Comparison of ENCODE assay signal across 25 cellular contexts in the genomic region with DNA sequence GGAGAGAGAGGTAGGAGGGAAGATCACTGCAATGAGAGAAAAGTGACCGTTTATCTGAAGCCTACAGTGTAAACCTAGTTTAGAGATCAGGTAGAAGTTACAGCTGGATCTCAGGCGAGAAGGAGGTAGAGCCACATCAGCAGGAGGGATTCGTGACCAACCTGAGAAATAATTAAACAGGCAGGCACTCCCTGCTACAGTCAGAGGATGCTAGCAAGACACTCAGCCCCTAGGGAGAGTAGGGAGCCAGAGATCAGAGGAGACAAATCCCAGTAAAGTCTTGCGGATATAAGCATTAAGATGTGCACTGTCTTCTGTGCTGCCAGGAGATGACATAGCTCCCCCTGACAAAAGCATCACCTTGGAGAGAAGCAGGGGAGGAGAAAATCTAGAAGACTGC.
A peak's percentile ranks its signal among the peaks of the same experiment; 100 is the strongest.
DNase-seq lines count a peak whose midpoint lies in the region; ATAC-seq and TF ChIP-seq lines count a peak whose summit lies in the region.
"Had no signal": no experiment of that assay in that cellular context is flagged by ENCODE, and none has a peak within 500 bp of the region (broad histone marks: within the 10 kb centered on the region; RNA-seq: fewer than 3 reads in every experiment).

No MANE protein-coding gene starts in this region.

- DNase-seq in Caki2 (ENCODE audit: low read depth) (peak; percentile 70), H7 (peak; percentile 11), WTC11 (ENCODE audit: low spot score) (no peak), mesendoderm (peak; percentile 33), NCI-H146 (lab: John Stamatoyannopoulos, UW) (no peak), ecto neural progenitor cell (ENCODE audit: low spot score) (no peak)
- DNase-seq: CD4-positive, alpha-beta T cell; COR-L47; DMS153; MM.1S; NCI-H1092 treated with DMSO at 0.1 percent for 48 hours; NCI-H1436 treated with DMSO at 0.1 percent for 48 hours; NCI-H2029 treated with DMSO at 0.1 percent for 48 hours; NCI-H2171; NCI-H524 treated with DMSO at 0.1 percent for 48 hours; SIG-M5; T-cell had no signal

- H3K9ac ChIP-seq in mesendoderm (ENCODE audit: low read length) = no peak overlapping the region
- H3K9ac ChIP-seq: BLaER1 had no signal

- in situ Hi-C loops in Caki2 (cut with HindIII; ENCODE audit: low pct_unique_long_range_greater_than_20kb, low sequenced_read_pairs) = no loop called here

- no peak overlapping the region for H4K8ac ChIP-seq in mesendoderm (ENCODE audit: low read depth, low read length)

- H2BK120ac ChIP-seq in mesendoderm (ENCODE audit: low read depth, low read length) = no peak overlapping the region

- no peak for TF ChIP-seq CTCF in WTC11 (IDR thresholded peaks at IDR 0.05)

- H2BK15ac ChIP-seq in mesendoderm (replicated peaks; ENCODE audit: low read depth) = no peak overlapping the region

- H3K27ac Mint-ChIP-seq in WTC11 = no peak overlapping the region; the same call in 1 of the 2 replicates
- H3K27ac Mint-ChIP-seq: CD4-positive, alpha-beta T cell; T-cell had no signal

- H4K5ac ChIP-seq in mesendoderm (ENCODE audit: low read length) = no peak overlapping the region

- H2BK5ac ChIP-seq in mesendoderm (ENCODE audit: low read length) = no peak overlapping the region

- no peak overlapping the region for H3K4ac ChIP-seq in mesendoderm (ENCODE audit: low read depth, low read length)

- no CpG with 5 or more reads among the region's 4 CpGs for WGBS in mesendoderm (ENCODE audit: extremely low coverage, insufficient coverage, low lambda C conversion rate)

- peaks cover 7% of the 10 kb centered on the region; the same call in 1 of the 2 replicates for H3K27me3 Mint-ChIP-seq in WTC11 (ENCODE audit: low read depth)
- H3K27me3 Mint-ChIP-seq: CD4-positive, alpha-beta T cell; T-cell had no signal

- H3K4me2 ChIP-seq in mesendoderm (ENCODE audit: low read length) = no peak overlapping the region
- H3K4me2 ChIP-seq: BLaER1 had no signal

- H2AK5ac ChIP-seq in mesendoderm (ENCODE audit: low read length) = no peak overlapping the region

- H3K27me3 ChIP-seq in H7 (ENCODE audit: control insufficient read depth, insufficient read depth, low read length) (no peaks in the 10 kb centered on the region), mesendoderm (ENCODE audit: insufficient read depth, low read length, poor library complexity) (no peaks in the 10 kb centered on the region)
- H3K27me3 ChIP-seq: BLaER1 had no signal

- POLR2A ChIA-PET in WTC11 (lab: Charles Lee) = no interaction called here

- no peak overlapping the region for H3K4me3 Mint-ChIP-seq in WTC11
- H3K4me3 Mint-ChIP-seq: CD4-positive, alpha-beta T cell; T-cell had no signal

- no peaks in the 10 kb centered on the region for H3K36me3 Mint-ChIP-seq in WTC11
- H3K36me3 Mint-ChIP-seq: T-cell had no signal

- H3K18ac ChIP-seq in mesendoderm (ENCODE audit: low read length) = no peak overlapping the region

- H3K4me3 ChIP-seq in H7 (ENCODE audit: insufficient read depth, low read depth, low read length) (no peak overlapping the region), mesendoderm (ENCODE audit: low read length) (no peak overlapping the region)
- H3K4me3 ChIP-seq: BLaER1, HAP-1, K562 had no signal

- H3K4me1 ChIP-seq in mesendoderm (ENCODE audit: control insufficient read depth, low read depth, low read length) = no peaks in the 10 kb centered on the region
- H3K4me1 ChIP-seq: BLaER1, HAP-1 had no signal

- CTCF ChIA-PET in WTC11 (lab: Charles Lee) = no interaction called here

- no peaks in the 10 kb centered on the region for H3K79me2 ChIP-seq in mesendoderm (ENCODE audit: control insufficient read depth, insufficient read depth, low read length)

- peak; percentile 88 for ATAC-seq in WTC11
- no peak for ATAC-seq in GM19351 (IDR thresholded peaks at IDR 0.05; ENCODE audit: unreplicated experiment)
- no peak for ATAC-seq in GM18519 (IDR thresholded peaks at IDR 0.05; ENCODE audit: low FRiP score, unreplicated experiment)
- ATAC-seq: HepG2, K562, Panc1, T-cell had no signal

- H3K9me3 Mint-ChIP-seq in WTC11 = no peaks in the 10 kb centered on the region
- H3K9me3 Mint-ChIP-seq: CD4-positive, alpha-beta T cell; T-cell had no signal

- H3K4me1 Mint-ChIP-seq in WTC11 = peaks cover 19% of the 10 kb centered on the region
- H3K4me1 Mint-ChIP-seq: T-cell had no signal

- H3K36me3 ChIP-seq in H7 (replicated peaks; ENCODE audit: control insufficient read depth, insufficient read depth, low read length) = no peaks in the 10 kb centered on the region
- H3K36me3 ChIP-seq in mesendoderm (ENCODE audit: control insufficient read depth, insufficient read depth, low read length) = no peaks in the 10 kb centered on the region
- H3K36me3 ChIP-seq: BLaER1, HAP-1 had no signal

- no peak overlapping the region for H3K27ac ChIP-seq in mesendoderm (ENCODE audit: low read depth, low read length)
- H3K27ac ChIP-seq: BLaER1, HL-60 had no signal

- H3K23ac ChIP-seq in mesendoderm (ENCODE audit: low read length) = no peak overlapping the region

- H3K56ac ChIP-seq in mesendoderm (ENCODE audit: low read length) = no peak overlapping the region

- no peaks in the 10 kb centered on the region for H3K79me1 ChIP-seq in mesendoderm (ENCODE audit: low read length)

TF ChIP-seq in WTC11, 78 proteins besides CTCF, POLR2A, EP300 and RAD21 (continues in another document):
- no peak for TF ChIP-seq FOXK1 (CRISPR knock-in tag; IDR thresholded peaks at IDR 0.05)
- TF ChIP-seq ATF6 (CRISPR knock-in tag; IDR thresholded peaks at IDR 0.05) = no peak
- no peak for TF ChIP-seq ZNF532 (CRISPR knock-in tag; IDR thresholded peaks at IDR 0.05; ENCODE audit: borderline replicate concordance)
- TF ChIP-seq CDX4 (CRISPR knock-in tag; IDR thresholded peaks at IDR 0.05; ENCODE audit: borderline replicate concordance) = no peak
- no peak for TF ChIP-seq RORB (CRISPR knock-in tag; IDR thresholded peaks at IDR 0.05)
- no peak for TF ChIP-seq ATF1 (CRISPR knock-in tag; IDR thresholded peaks at IDR 0.05)
- TF ChIP-seq NR3C1 (CRISPR knock-in tag; conservative IDR thresholded peaks at IDR 0.05; ENCODE audit: low read depth) = no peak
- TF ChIP-seq, protein P1, sequence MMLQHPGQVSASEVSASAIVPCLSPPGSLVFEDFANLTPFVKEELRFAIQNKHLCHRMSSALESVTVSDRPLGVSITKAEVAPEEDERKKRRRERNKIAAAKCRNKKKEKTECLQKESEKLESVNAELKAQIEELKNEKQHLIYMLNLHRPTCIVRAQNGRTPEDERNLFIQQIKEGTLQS (CRISPR knock-in tag; conservative IDR thresholded peaks at IDR 0.05) = no peak
- no peak for TF ChIP-seq KAT7 (CRISPR knock-in tag; IDR thresholded peaks at IDR 0.05; ENCODE audit: borderline replicate concordance)

Comparison
In these comparisons a context has a peak if more than half of its experiments do, and no peak if none do; other contexts are left out.
1. DNase-seq: peak in Caki2 (single experiment), H7 (single experiment) and mesendoderm (single experiment); none in WTC11 (single experiment), NCI-H146 (single experiment) and ecto neural progenitor cell (single experiment).